ENCODE assay signal across 25 cellular contexts in genomic region chr1:58768332-58768731, GRCh38. TPM values are rescaled to one million over a fixed set of nuclear protein-coding genes. Genes with fewer than 3 reads are reported as not detected.
A peak's percentile ranks its signal among the peaks of the same experiment; 100 is the strongest.
DNase-seq lines count a peak whose midpoint lies in the region; FAIRE-seq and TF ChIP-seq lines count a peak whose summit lies in the region.
"Had no signal": no experiment of that assay in that cellular context is flagged by ENCODE, and none has a peak within 500 bp of the region (broad histone marks: within the 10 kb centered on the region; RNA-seq: fewer than 3 reads in every experiment).

No MANE protein-coding gene starts in this region.

- H3K36me3 ChIP-seq in keratinocyte (ENCODE audit: control insufficient read depth in 2 of 2, extremely low read depth in 1 of 2, insufficient read depth in 2 of 2, low read length in 2 of 2) (no peaks in the 10 kb centered on the region), SK-N-SH (replicated peaks in 1 of 2; ENCODE audit: control insufficient read depth in 1 of 2, insufficient read depth in 2 of 2, low read length in 1 of 2) (no peaks in the 10 kb centered on the region)
- H3K36me3 ChIP-seq: BLaER1, HAP-1 had no signal

- H3K9me2 ChIP-seq in SK-N-SH, result no peaks in the 10 kb centered on the region

- dilution Hi-C loops in keratinocyte (cut with MboI; ENCODE audit: extremely low pct_ligation_motif_present, low sequenced_read_pairs), result no loop called here

- H3K36me3 Mint-ChIP-seq in activated CD4-positive, alpha-beta T cell treated with anti-CD3 and anti-CD28 coated beads, Interleukin-2, amount 10 ng/mL, durations not matched to agents 7 days and 5 days (ENCODE audit: low read depth), result no peaks in the 10 kb centered on the region
- H3K36me3 Mint-ChIP-seq: CD4-positive, CD25-positive, alpha-beta regulatory T cell had no signal

- FAIRE-seq in keratinocyte (lab: Jason Lieb, UNC), result peak; percentile 60
- FAIRE-seq: D721Med, GM18507, HepG2, K562 had no signal

- peaks cover 6% of the 10 kb centered on the region for H3K4me1 Mint-ChIP-seq in activated CD4-positive, alpha-beta T cell treated with anti-CD3 and anti-CD28 coated beads, Interleukin-2, amount 10 ng/mL, durations not matched to agents 7 days and 5 days

- H3K27me3 ChIP-seq in keratinocyte (ENCODE audit: control insufficient read depth, extremely low read depth, insufficient read depth, low read length) (no peaks in the 10 kb centered on the region), SK-N-SH (ENCODE audit: insufficient read depth) (no peaks in the 10 kb centered on the region)
- H3K27me3 ChIP-seq: BLaER1 had no signal

- no peak overlapping the region for H3K4me3 Mint-ChIP-seq in activated CD4-positive, alpha-beta T cell treated with anti-CD3 and anti-CD28 coated beads, Interleukin-2, amount 10 ng/mL, durations not matched to agents 7 days and 5 days
- H3K4me3 Mint-ChIP-seq: CD4-positive, CD25-positive, alpha-beta regulatory T cell had no signal

- peaks cover 33% of the 10 kb centered on the region for H3F3A ChIP-seq in SK-N-SH (replicated peaks; ENCODE audit: insufficient read depth)

- DNase-seq in AG10803 (ENCODE audit: low read depth) (peak; percentile 36), LHCN-M2 (ENCODE audit: low read depth) (peak; percentile 74), fibroblast of gingiva (ENCODE audit: low read depth) (peak; percentile 36), keratinocyte (ENCODE audit: low read depth, low spot score) (no peak), NCI-H2227 (lab: John Stamatoyannopoulos, UW; ENCODE audit: unreplicated experiment) (no peak), SK-N-SH (no peak)
- DNase-seq in activated CD4-positive, alpha-beta T cell treated with anti-CD3 and anti-CD28 coated beads, Interleukin-2, amount 10 ng/mL, durations not matched to agents 7 days and 5 days, result no peak
- no peak for DNase-seq in activated CD8-positive, alpha-beta memory T cell treated with anti-CD3 and anti-CD28 coated beads, Interleukin-2, amount 50 U/mL, for 48 hours
- DNase-seq: CD4-positive, CD25-positive, alpha-beta regulatory T cell; GOT3; Kasumi-1; MV-4-11; NCI-H1105; NCI-H146; NCI-H1930; NCI-H2107; NCI-H524 treated with DMSO at 0.1 percent for 48 hours; NCI-H774; PC-3 had no signal

- no peak overlapping the region for H3K4me3 ChIP-seq in AG10803 (ENCODE audit: low read length)
- H3K4me3 ChIP-seq in keratinocyte (ENCODE audit: control insufficient read depth in 2 of 3, extremely low read depth in 1 of 3, insufficient read depth in 2 of 3, low read depth in 1 of 3, low read length in 3 of 3), result no peak overlapping the region
- no peak overlapping the region for H3K4me3 ChIP-seq in SK-N-SH (ENCODE audit: low read depth in 2 of 2, low read length in 1 of 2)
- H3K4me3 ChIP-seq: BLaER1, HAP-1, K562 had no signal

- no peaks in the 10 kb centered on the region for H3K9me3 Mint-ChIP-seq in activated CD4-positive, alpha-beta T cell treated with anti-CD3 and anti-CD28 coated beads, Interleukin-2, amount 10 ng/mL, durations not matched to agents 7 days and 5 days
- H3K9me3 Mint-ChIP-seq: CD4-positive, CD25-positive, alpha-beta regulatory T cell had no signal

- H2AFZ ChIP-seq in keratinocyte (ENCODE audit: control insufficient read depth, low read length), result no peak overlapping the region
- H2AFZ ChIP-seq in SK-N-SH (ENCODE audit: low read depth), result no peak overlapping the region

- H3K9me3 ChIP-seq in keratinocyte (ENCODE audit: control insufficient read depth, low read depth, low read length) (no peaks in the 10 kb centered on the region), SK-N-SH (no peaks in the 10 kb centered on the region)
- H3K9me3 ChIP-seq: BLaER1, HAP-1 had no signal

- H3K9me1 ChIP-seq in keratinocyte (ENCODE audit: control insufficient read depth, extremely low read depth, insufficient read depth, low read length), result no peaks in the 10 kb centered on the region

- TF ChIP-seq EP300 in SK-N-SH (IDR thresholded peaks at IDR 0.05; ENCODE audit: borderline replicate concordance in 1 of 2, low read depth in 1 of 2, low read length in 1 of 2), result no peak

- peaks cover 10% of the 10 kb centered on the region for H3K27me3 Mint-ChIP-seq in activated CD4-positive, alpha-beta T cell treated with anti-CD3 and anti-CD28 coated beads, Interleukin-2, amount 10 ng/mL, durations not matched to agents 7 days and 5 days
- H3K27me3 Mint-ChIP-seq: CD4-positive, CD25-positive, alpha-beta regulatory T cell had no signal

- H3K79me2 ChIP-seq in keratinocyte (ENCODE audit: control insufficient read depth, insufficient read depth, low read length) (no peaks in the 10 kb centered on the region), SK-N-SH (ENCODE audit: insufficient read depth) (no peaks in the 10 kb centered on the region)

- H4K20me1 ChIP-seq in keratinocyte (ENCODE audit: control insufficient read depth, extremely low read depth, insufficient read depth, low read length) (no peaks in the 10 kb centered on the region), SK-N-SH (ENCODE audit: insufficient read depth) (no peaks in the 10 kb centered on the region)
- H4K20me1 ChIP-seq: BLaER1 had no signal

- TF ChIP-seq CTCF in AG10803 (conservative IDR thresholded peaks at IDR 0.05; ENCODE audit: low read length), result no peak
- TF ChIP-seq CTCF in keratinocyte (optimal IDR thresholded peaks at IDR 0.05 in 1 of 3, IDR thresholded peaks at IDR 0.05 in 1 of 3, conservative IDR thresholded peaks at IDR 0.05 in 1 of 3; ENCODE audit: extremely low read depth in 1 of 3, insufficient read depth in 2 of 3, low read length in 3 of 3), result no peak
- no peak for TF ChIP-seq CTCF in SK-N-SH (IDR thresholded peaks at IDR 0.05)

- H3K27ac ChIP-seq in keratinocyte (ENCODE audit: control insufficient read depth, insufficient read depth, low read length), result no peak overlapping the region
- H3K27ac ChIP-seq in SK-N-SH (ENCODE audit: low read depth in 2 of 2, low read length in 1 of 2), result no peak overlapping the region
- H3K27ac ChIP-seq: BLaER1 had no signal

- no peak overlapping the region for H3K27ac Mint-ChIP-seq in activated CD4-positive, alpha-beta T cell treated with anti-CD3 and anti-CD28 coated beads, Interleukin-2, amount 10 ng/mL, durations not matched to agents 7 days and 5 days
- H3K27ac Mint-ChIP-seq: CD4-positive, CD25-positive, alpha-beta regulatory T cell had no signal

- WGBS in SK-N-SH (ENCODE audit: low lambda C conversion rate), result 52% methylated on average over 1 of the region's 1 CpG

- TF ChIP-seq RAD21 in SK-N-SH (IDR thresholded peaks at IDR 0.05; ENCODE audit: low read length), result no peak

- CTCF ChIA-PET in activated CD4-positive, alpha-beta T cell treated with anti-CD3 and anti-CD28 coated beads, Interleukin-2, amount 10 ng/mL, durations not matched to agents 7 days and 5 days (lab: Charles Lee), result interaction anchor here (1.3 kb wide), 1 partner anchor 11 kb away, joined by 5 read pairs; no protein-coding TSS in a partner anchor
- CTCF ChIA-PET in SK-N-SH (lab: Yijun Ruan, JAX), result interaction anchor here (0.6 to 4.2 kb wide), 15 partner anchors 10 to 992 kb away, joined by 3 to 31 read pairs (median 5); no protein-coding TSS in a partner anchor

- POLR2A ChIA-PET in activated CD4-positive, alpha-beta T cell treated with anti-CD3 and anti-CD28 coated beads, Interleukin-2, amount 10 ng/mL, durations not matched to agents 7 days and 5 days (lab: Charles Lee), result interaction anchor here (0.6 kb wide), 1 partner anchor 13 kb away, joined by 3 read pairs; no protein-coding TSS in a partner anchor
- POLR2A ChIA-PET in SK-N-SH (lab: Yijun Ruan, JAX), result no interaction called here

- H3K9ac ChIP-seq in keratinocyte (ENCODE audit: control insufficient read depth, extremely low read depth, insufficient read depth, low read length) (no peak overlapping the region), SK-N-SH (no peak overlapping the region)
- H3K9ac ChIP-seq: BLaER1 had no signal

- H3K4me2 ChIP-seq in keratinocyte (ENCODE audit: control insufficient read depth, extremely low read depth, insufficient read depth, low read depth, low read length) (no peak overlapping the region), SK-N-SH (no peak overlapping the region)
- H3K4me2 ChIP-seq: BLaER1 had no signal

- peaks cover 38% of the 10 kb centered on the region for H3K4me1 ChIP-seq in keratinocyte (ENCODE audit: control insufficient read depth, extremely low read depth, insufficient read depth, low read length)
- peaks cover 0 to 27% of the 10 kb centered on the region in 2 experiments for H3K4me1 ChIP-seq in SK-N-SH (ENCODE audit: control insufficient read depth in 1 of 2, insufficient read depth in 2 of 2, low read depth in 1 of 2, low read length in 1 of 2)
- H3K4me1 ChIP-seq: HAP-1 had no signal

TF ChIP-seq in SK-N-SH, 30 proteins besides CTCF, POLR2A, EP300 and RAD21:
- TF ChIP-seq NFIC (IDR thresholded peaks at IDR 0.05; ENCODE audit: borderline replicate concordance) (no peak), RCOR1 (IDR thresholded peaks at IDR 0.05; ENCODE audit: low read length) (no peak), RXRA (IDR thresholded peaks at IDR 0.05; ENCODE audit: borderline replicate concordance, low read depth) (no peak), SIN3A (IDR thresholded peaks at IDR 0.05; ENCODE audit: borderline replicate concordance, low read depth, low read length) (no peak), EZH2phosphoT487 (IDR thresholded peaks at IDR 0.05; ENCODE audit: borderline replicate concordance, low read depth) (no peak)

RNA-seq across cellular contexts. Expression of gene JUN, which starts 15.5 kb away (rescaled TPM):
- total RNA-seq in LHCN-M2 (2014; rRNA removed), result 63.7 and 79.8 TPM in 2 replicates
- 38.9 TPM for polyA plus RNA-seq in LHCN-M2 (2012)
- polyA plus RNA-seq in keratinocyte, result 31.2 to 83.1 TPM (median 70.1 TPM) in 3 replicates
- 322 TPM for polyA plus RNA-seq in keratinocyte (2011; ENCODE audit: low read depth)
- 20.0 and 37.1 TPM in 2 replicates for polyA plus RNA-seq in keratinocyte (2011; cell fraction: cytosol; rRNA removed)
- polyA plus RNA-seq in keratinocyte (2011; cell fraction: nucleus; rRNA removed), result 170 and 226 TPM in 2 replicates
- polyA plus RNA-seq in keratinocyte (2012; ENCODE audit: low replicate concordance), result 43.2 and 179 TPM in 2 replicates
- 28.4 to 46.4 TPM (median 36.4 TPM) in 3 replicates for polyA minus RNA-seq in keratinocyte
- 76.4 TPM for polyA minus RNA-seq in keratinocyte (2011; cell fraction: cytosol; rRNA and poly(A)+ RNA removed)
- polyA minus RNA-seq in keratinocyte (2011; cell fraction: nucleus; rRNA and poly(A)+ RNA removed), result 198 and 206 TPM in 2 replicates
- total RNA-seq in activated CD4-positive, alpha-beta T cell treated with anti-CD3 and anti-CD28 coated beads, Interleukin-2, amount 10 ng/mL, durations not matched to agents 7 days and 5 days, result 10 to 100 TPM; 30.1 to 35.6 TPM
- polyA plus RNA-seq in SK-N-SH (2012; rRNA removed), result 54.6 and 66.5 TPM in 2 replicates
- polyA plus RNA-seq in SK-N-SH (2012; cell fraction: cytosol; rRNA removed), result 34.2 and 46.9 TPM in 2 replicates
- 83.5 and 100 TPM in 2 replicates for polyA plus RNA-seq in SK-N-SH (2012; cell fraction: nucleus; rRNA removed)

Comparison
In these comparisons a context has a peak if more than half of its experiments do, and no peak if none do; other contexts are left out.
1. DNase-seq: peak in AG10803 (single experiment), LHCN-M2 (single experiment) and fibroblast of gingiva (single experiment); none in keratinocyte (single experiment), NCI-H2227 (single experiment), activated CD4-positive, alpha-beta T cell treated with anti-CD3 and anti-CD28 coated beads, Interleukin-2, amount 10 ng/mL, durations not matched to agents 7 days and 5 days (single experiment), activated CD8-positive, alpha-beta memory T cell treated with anti-CD3 and anti-CD28 coated beads, Interleukin-2, amount 50 U/mL, for 48 hours (single experiment) and SK-N-SH (single experiment).